1 cellular context compared by ENCODE assay signal in genomic region chr11:26904114-26904513, GRCh38.
TF ChIP-seq lines count a peak whose summit lies in the region.

No MANE protein-coding gene starts in this region.

TF ChIP-seq in GM23338, 12 proteins besides CTCF, POLR2A, EP300 and RAD21 (continued from another document):
- TF ChIP-seq NANOG (IDR thresholded peaks at IDR 0.05; ENCODE audit: borderline replicate concordance) (no peak), POLR2AphosphoS5 (IDR thresholded peaks at IDR 0.05; ENCODE audit: low read depth) (no peak), CREB1 (CRISPR knock-in tag; IDR thresholded peaks at IDR 0.05; ENCODE audit: low read depth) (no peak), ZNF331 (CRISPR knock-in tag; IDR thresholded peaks at IDR 0.05; ENCODE audit: low read depth) (no peak), STAT1 (IDR thresholded peaks at IDR 0.05; ENCODE audit: unreplicated experiment) (no peak)
- TF ChIP-seq, protein P1, sequence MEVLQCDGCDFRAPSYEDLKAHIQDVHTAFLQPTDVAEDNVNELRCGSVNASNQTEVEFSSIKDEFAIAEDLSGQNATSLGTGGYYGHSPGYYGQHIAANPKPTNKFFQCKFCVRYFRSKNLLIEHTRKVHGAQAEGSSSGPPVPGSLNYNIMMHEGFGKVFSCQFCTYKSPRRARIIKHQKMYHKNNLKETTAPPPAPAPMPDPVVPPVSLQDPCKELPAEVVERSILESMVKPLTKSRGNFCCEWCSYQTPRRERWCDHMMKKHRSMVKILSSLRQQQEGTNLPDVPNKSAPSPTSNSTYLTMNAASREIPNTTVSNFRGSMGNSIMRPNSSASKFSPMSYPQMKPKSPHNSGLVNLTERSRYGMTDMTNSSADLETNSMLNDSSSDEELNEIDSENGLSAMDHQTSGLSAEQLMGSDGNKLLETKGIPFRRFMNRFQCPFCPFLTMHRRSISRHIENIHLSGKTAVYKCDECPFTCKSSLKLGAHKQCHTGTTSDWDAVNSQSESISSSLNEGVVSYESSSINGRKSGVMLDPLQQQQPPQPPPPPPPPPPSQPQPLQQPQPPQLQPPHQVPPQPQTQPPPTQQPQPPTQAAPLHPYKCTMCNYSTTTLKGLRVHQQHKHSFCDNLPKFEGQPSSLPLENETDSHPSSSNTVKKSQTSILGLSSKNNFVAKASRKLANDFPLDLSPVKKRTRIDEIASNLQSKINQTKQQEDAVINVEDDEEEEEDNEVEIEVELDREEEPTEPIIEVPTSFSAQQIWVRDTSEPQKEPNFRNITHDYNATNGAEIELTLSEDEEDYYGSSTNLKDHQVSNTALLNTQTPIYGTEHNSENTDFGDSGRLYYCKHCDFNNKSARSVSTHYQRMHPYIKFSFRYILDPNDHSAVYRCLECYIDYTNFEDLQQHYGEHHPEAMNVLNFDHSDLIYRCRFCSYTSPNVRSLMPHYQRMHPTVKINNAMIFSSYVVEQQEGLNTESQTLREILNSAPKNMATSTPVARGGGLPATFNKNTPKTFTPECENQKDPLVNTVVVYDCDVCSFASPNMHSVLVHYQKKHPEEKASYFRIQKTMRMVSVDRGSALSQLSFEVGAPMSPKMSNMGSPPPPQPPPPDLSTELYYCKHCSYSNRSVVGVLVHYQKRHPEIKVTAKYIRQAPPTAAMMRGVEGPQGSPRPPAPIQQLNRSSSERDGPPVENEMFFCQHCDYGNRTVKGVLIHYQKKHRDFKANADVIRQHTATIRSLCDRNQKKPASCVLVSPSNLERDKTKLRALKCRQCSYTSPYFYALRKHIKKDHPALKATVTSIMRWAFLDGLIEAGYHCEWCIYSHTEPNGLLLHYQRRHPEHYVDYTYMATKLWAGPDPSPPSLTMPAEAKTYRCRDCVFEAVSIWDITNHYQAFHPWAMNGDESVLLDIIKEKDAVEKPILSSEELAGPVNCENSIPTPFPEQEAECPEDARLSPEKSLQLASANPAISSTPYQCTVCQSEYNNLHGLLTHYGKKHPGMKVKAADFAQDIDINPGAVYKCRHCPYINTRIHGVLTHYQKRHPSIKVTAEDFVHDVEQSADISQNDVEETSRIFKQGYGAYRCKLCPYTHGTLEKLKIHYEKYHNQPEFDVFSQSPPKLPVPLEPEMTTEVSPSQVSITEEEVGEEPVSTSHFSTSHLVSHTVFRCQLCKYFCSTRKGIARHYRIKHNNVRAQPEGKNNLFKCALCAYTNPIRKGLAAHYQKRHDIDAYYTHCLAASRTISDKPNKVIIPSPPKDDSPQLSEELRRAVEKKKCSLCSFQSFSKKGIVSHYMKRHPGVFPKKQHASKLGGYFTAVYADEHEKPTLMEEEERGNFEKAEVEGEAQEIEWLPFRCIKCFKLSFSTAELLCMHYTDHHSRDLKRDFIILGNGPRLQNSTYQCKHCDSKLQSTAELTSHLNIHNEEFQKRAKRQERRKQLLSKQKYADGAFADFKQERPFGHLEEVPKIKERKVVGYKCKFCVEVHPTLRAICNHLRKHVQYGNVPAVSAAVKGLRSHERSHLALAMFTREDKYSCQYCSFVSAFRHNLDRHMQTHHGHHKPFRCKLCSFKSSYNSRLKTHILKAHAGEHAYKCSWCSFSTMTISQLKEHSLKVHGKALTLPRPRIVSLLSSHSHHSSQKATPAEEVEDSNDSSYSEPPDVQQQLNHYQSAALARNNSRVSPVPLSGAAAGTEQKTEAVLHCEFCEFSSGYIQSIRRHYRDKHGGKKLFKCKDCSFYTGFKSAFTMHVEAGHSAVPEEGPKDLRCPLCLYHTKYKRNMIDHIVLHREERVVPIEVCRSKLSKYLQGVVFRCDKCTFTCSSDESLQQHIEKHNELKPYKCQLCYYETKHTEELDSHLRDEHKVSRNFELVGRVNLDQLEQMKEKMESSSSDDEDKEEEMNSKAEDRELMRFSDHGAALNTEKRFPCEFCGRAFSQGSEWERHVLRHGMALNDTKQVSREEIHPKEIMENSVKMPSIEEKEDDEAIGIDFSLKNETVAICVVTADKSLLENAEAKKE (CRISPR knock-in tag; IDR thresholded peaks at IDR 0.05) = no peak
